Comparison of ENCODE assay signal across 2 cellular contexts in the genomic region with DNA sequence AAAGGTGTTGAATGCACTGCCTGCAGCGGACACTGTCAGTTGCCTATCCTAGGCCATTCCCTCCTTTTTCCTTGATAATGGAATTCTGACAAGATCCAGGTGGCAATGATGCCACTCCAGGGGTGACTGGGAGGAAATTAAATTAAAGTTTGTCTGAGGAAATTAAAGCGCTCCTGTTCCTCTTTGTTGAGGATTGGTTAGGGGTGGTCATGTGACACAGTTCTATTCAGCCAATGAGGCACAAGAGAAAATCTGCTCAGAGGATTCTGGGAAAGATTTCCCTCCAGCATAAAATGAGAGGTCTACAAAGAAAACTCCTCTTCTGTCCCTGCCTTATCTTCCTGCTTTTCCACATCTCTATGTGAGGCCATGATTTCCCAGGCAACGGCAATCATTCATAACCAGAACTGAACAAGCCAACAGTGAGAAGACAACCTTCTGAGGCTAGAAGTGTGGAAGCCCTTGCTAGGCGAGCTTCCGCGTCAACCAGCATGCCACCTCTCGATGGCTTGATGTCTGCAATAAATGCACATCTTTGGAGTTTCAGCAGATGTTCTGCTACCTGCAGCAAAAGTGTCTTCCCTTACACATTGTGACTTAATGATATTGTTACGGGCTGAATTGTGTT.
TF ChIP-seq lines count a peak whose summit lies in the region.

No MANE protein-coding gene starts in this region.

TF ChIP-seq in HepG2, 621 proteins besides CTCF, POLR2A, EP300 and RAD21:
- TF ChIP-seq KDM4B (CRISPR knock-in tag; IDR thresholded peaks at IDR 0.05) = no peak
- TF ChIP-seq NRL (CRISPR knock-in tag; IDR thresholded peaks at IDR 0.05; ENCODE audit: borderline replicate concordance) = no peak
- no peak for TF ChIP-seq JUNB (CRISPR knock-in tag; IDR thresholded peaks at IDR 0.05; ENCODE audit: borderline replicate concordance)
- no peak for TF ChIP-seq ZNF598 (CRISPR knock-in tag; IDR thresholded peaks at IDR 0.05; ENCODE audit: borderline replicate concordance)
- TF ChIP-seq NFYC (CRISPR knock-in tag; IDR thresholded peaks at IDR 0.05) = 0 out of 2 replicates have a peak, but pooled peaks have one; percentile 14

TF ChIP-seq in H1, 55 proteins besides CTCF, POLR2A, EP300 and RAD21:
- TF ChIP-seq BRCA1 (IDR thresholded peaks at IDR 0.05; ENCODE audit: low read depth, low read length) (no peak), CTBP2 (IDR thresholded peaks at IDR 0.05; ENCODE audit: borderline replicate concordance, insufficient read depth, insufficient read length, low read length) (no peak), SIN3A (conservative IDR thresholded peaks at IDR 0.05 in 1 of 2, IDR thresholded peaks at IDR 0.05 in 1 of 2; ENCODE audit: low read depth in 1 of 2, low read length in 2 of 2) (no peak), JUN (IDR thresholded peaks at IDR 0.05; ENCODE audit: low read depth, low read length) (no peak), POLR2AphosphoS5 (IDR thresholded peaks at IDR 0.05; ENCODE audit: low read depth, low read length) (no peak), TBP (IDR thresholded peaks at IDR 0.05; ENCODE audit: low read depth, low read length) (no peak), EGR1 (IDR thresholded peaks at IDR 0.05; ENCODE audit: borderline replicate concordance, low read depth, low read length) (no peak), ATF3 (IDR thresholded peaks at IDR 0.05; ENCODE audit: insufficient read depth, low read depth, low read length) (no peak), POU5F1 (IDR thresholded peaks at IDR 0.05; ENCODE audit: low read depth, low read length) (no peak), PHF8 (conservative IDR thresholded peaks at IDR 0.05; ENCODE audit: low read depth, low read length) (no peak), JUND (IDR thresholded peaks at IDR 0.05; ENCODE audit: low read length) (no peak), NANOG (IDR thresholded peaks at IDR 0.05; ENCODE audit: insufficient read depth, low read depth, low read length, poor library complexity, severe bottlenecking) (no peak), CREB1 (IDR thresholded peaks at IDR 0.05) (no peak), RBBP5 (IDR thresholded peaks at IDR 0.05; ENCODE audit: borderline replicate concordance, low read depth, low read length) (no peak), SUZ12 (IDR thresholded peaks at IDR 0.05; ENCODE audit: low read length) (no peak), FOSL1 (IDR thresholded peaks at IDR 0.05; ENCODE audit: insufficient read depth, low read depth, low read length) (no peak), SP2 (IDR thresholded peaks at IDR 0.05; ENCODE audit: low read length) (no peak), ASH2L (IDR thresholded peaks at IDR 0.05; ENCODE audit: low read length) (no peak)
- TF ChIP-seq, protein P1, sequence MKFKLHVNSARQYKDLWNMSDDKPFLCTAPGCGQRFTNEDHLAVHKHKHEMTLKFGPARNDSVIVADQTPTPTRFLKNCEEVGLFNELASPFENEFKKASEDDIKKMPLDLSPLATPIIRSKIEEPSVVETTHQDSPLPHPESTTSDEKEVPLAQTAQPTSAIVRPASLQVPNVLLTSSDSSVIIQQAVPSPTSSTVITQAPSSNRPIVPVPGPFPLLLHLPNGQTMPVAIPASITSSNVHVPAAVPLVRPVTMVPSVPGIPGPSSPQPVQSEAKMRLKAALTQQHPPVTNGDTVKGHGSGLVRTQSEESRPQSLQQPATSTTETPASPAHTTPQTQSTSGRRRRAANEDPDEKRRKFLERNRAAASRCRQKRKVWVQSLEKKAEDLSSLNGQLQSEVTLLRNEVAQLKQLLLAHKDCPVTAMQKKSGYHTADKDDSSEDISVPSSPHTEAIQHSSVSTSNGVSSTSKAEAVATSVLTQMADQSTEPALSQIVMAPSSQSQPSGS (IDR thresholded peaks at IDR 0.05; ENCODE audit: low read length) = no peak
- TF ChIP-seq, protein P2, sequence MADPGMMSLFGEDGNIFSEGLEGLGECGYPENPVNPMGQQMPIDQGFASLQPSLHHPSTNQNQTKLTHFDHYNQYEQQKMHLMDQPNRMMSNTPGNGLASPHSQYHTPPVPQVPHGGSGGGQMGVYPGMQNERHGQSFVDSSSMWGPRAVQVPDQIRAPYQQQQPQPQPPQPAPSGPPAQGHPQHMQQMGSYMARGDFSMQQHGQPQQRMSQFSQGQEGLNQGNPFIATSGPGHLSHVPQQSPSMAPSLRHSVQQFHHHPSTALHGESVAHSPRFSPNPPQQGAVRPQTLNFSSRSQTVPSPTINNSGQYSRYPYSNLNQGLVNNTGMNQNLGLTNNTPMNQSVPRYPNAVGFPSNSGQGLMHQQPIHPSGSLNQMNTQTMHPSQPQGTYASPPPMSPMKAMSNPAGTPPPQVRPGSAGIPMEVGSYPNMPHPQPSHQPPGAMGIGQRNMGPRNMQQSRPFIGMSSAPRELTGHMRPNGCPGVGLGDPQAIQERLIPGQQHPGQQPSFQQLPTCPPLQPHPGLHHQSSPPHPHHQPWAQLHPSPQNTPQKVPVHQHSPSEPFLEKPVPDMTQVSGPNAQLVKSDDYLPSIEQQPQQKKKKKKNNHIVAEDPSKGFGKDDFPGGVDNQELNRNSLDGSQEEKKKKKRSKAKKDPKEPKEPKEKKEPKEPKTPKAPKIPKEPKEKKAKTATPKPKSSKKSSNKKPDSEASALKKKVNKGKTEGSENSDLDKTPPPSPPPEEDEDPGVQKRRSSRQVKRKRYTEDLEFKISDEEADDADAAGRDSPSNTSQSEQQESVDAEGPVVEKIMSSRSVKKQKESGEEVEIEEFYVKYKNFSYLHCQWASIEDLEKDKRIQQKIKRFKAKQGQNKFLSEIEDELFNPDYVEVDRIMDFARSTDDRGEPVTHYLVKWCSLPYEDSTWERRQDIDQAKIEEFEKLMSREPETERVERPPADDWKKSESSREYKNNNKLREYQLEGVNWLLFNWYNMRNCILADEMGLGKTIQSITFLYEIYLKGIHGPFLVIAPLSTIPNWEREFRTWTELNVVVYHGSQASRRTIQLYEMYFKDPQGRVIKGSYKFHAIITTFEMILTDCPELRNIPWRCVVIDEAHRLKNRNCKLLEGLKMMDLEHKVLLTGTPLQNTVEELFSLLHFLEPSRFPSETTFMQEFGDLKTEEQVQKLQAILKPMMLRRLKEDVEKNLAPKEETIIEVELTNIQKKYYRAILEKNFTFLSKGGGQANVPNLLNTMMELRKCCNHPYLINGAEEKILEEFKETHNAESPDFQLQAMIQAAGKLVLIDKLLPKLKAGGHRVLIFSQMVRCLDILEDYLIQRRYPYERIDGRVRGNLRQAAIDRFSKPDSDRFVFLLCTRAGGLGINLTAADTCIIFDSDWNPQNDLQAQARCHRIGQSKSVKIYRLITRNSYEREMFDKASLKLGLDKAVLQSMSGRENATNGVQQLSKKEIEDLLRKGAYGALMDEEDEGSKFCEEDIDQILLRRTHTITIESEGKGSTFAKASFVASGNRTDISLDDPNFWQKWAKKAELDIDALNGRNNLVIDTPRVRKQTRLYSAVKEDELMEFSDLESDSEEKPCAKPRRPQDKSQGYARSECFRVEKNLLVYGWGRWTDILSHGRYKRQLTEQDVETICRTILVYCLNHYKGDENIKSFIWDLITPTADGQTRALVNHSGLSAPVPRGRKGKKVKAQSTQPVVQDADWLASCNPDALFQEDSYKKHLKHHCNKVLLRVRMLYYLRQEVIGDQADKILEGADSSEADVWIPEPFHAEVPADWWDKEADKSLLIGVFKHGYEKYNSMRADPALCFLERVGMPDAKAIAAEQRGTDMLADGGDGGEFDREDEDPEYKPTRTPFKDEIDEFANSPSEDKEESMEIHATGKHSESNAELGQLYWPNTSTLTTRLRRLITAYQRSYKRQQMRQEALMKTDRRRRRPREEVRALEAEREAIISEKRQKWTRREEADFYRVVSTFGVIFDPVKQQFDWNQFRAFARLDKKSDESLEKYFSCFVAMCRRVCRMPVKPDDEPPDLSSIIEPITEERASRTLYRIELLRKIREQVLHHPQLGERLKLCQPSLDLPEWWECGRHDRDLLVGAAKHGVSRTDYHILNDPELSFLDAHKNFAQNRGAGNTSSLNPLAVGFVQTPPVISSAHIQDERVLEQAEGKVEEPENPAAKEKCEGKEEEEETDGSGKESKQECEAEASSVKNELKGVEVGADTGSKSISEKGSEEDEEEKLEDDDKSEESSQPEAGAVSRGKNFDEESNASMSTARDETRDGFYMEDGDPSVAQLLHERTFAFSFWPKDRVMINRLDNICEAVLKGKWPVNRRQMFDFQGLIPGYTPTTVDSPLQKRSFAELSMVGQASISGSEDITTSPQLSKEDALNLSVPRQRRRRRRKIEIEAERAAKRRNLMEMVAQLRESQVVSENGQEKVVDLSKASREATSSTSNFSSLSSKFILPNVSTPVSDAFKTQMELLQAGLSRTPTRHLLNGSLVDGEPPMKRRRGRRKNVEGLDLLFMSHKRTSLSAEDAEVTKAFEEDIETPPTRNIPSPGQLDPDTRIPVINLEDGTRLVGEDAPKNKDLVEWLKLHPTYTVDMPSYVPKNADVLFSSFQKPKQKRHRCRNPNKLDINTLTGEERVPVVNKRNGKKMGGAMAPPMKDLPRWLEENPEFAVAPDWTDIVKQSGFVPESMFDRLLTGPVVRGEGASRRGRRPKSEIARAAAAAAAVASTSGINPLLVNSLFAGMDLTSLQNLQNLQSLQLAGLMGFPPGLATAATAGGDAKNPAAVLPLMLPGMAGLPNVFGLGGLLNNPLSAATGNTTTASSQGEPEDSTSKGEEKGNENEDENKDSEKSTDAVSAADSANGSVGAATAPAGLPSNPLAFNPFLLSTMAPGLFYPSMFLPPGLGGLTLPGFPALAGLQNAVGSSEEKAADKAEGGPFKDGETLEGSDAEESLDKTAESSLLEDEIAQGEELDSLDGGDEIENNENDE (IDR thresholded peaks at IDR 0.05; ENCODE audit: insufficient replicate concordance, low read length) = no peak
